Comparison of ENCODE assay signal across 20 cellular contexts in genomic region chr6:45717027-45717426, GRCh38.
DNase-seq lines count a peak whose midpoint lies in the region; ATAC-seq, FAIRE-seq and TF ChIP-seq lines count a peak whose summit lies in the region.
"Had no signal": no experiment of that assay in that cellular context is flagged by ENCODE, and none has a peak within 500 bp of the region (broad histone marks: within the 10 kb centered on the region; RNA-seq: fewer than 3 reads in every experiment).

No MANE protein-coding gene starts in this region.

- H3K36me3 ChIP-seq in HepG2 (replicated peaks in 1 of 2; ENCODE audit: control insufficient read depth in 1 of 2, insufficient read depth in 2 of 2, low read length in 2 of 2) (no peaks in the 10 kb centered on the region), right lobe of liver (no peaks in the 10 kb centered on the region), lower lobe of right lung (no peaks in the 10 kb centered on the region)

- no peak for ATAC-seq in HepG2
- no peak for ATAC-seq in right lobe of liver
- no peak for ATAC-seq in lower lobe of right lung
- ATAC-seq: CD8-positive, alpha-beta T cell had no signal

- no peak for DNase-seq in HepG2 (ENCODE audit: low spot score)
- DNase-seq in right lobe of liver, result no peak
- DNase-seq in HTR-8/SVneo (ENCODE audit: insufficient read length, low spot score), result no peak
- no peak for DNase-seq in activated T-helper 2 cell treated with anti-CD3 and anti-CD28 coated beads, Interferon-gamma antibody, Interleukin-2, Interleukin-4, amounts not matched to agents 10 μg/mL and 5 μg/mL and 100 μg/mL, durations not matched to agents 14 hours and 24 hours and 36 hours (ENCODE audit: low spot score)
- DNase-seq in lower lobe of right lung, result no peak
- no peak for DNase-seq in ecto neural progenitor cell (ENCODE audit: low spot score)
- no peak for DNase-seq in NCI-H146 (lab: John Stamatoyannopoulos, UW)
- DNase-seq: CD8-positive, alpha-beta T cell; COR-L47; DMS153; DMS79 treated with DMSO at 0.1 percent for 48 hours; EL; GM23248; H7 had no signal

- no peak for TF ChIP-seq POLR2A in HepG2 (IDR thresholded peaks at IDR 0.05; ENCODE audit: insufficient read depth in 1 of 2, low read depth in 2 of 2, low read length in 2 of 2)
- TF ChIP-seq POLR2A in right lobe of liver (IDR thresholded peaks at IDR 0.05), result no peak

- peaks cover 65% of the 10 kb centered on the region for H3K4me1 Mint-ChIP-seq in activated T-helper 2 cell treated with anti-CD3 and anti-CD28 coated beads, Interferon-gamma antibody, Interleukin-2, Interleukin-4, amounts not matched to agents 10 μg/mL and 5 μg/mL and 100 μg/mL, durations not matched to agents 14 hours and 24 hours and 36 hours (ENCODE audit: low read depth)

- TF ChIP-seq RAD21 in HepG2 (CRISPR knock-in tag; IDR thresholded peaks at IDR 0.05), result no peak

- POLR2A ChIA-PET in HepG2 (lab: Yijun Ruan, JAX), result no interaction called here

- no peaks in the 10 kb centered on the region for H3K27me3 Mint-ChIP-seq in activated T-helper 2 cell treated with anti-CD3 and anti-CD28 coated beads, Interferon-gamma antibody, Interleukin-2, Interleukin-4, amounts not matched to agents 10 μg/mL and 5 μg/mL and 100 μg/mL, durations not matched to agents 14 hours and 24 hours and 36 hours (ENCODE audit: low read depth)

- peaks cover 0 to 5% of the 10 kb centered on the region in 2 experiments; a peak in 1 of 5 replicates for H3K27me3 ChIP-seq in HepG2 (ENCODE audit: control insufficient read depth in 1 of 2, insufficient read depth in 2 of 2, low read length in 2 of 2)
- no peaks in the 10 kb centered on the region for H3K27me3 ChIP-seq in right lobe of liver
- no peaks in the 10 kb centered on the region for H3K27me3 ChIP-seq in lower lobe of right lung (ENCODE audit: low read depth)

- H3K9me3 ChIP-seq in HepG2 (ENCODE audit: low read length) (no peaks in the 10 kb centered on the region), right lobe of liver (no peaks in the 10 kb centered on the region), lower lobe of right lung (no peaks in the 10 kb centered on the region)

- H3K27ac Mint-ChIP-seq in activated T-helper 2 cell treated with anti-CD3 and anti-CD28 coated beads, Interferon-gamma antibody, Interleukin-2, Interleukin-4, amounts not matched to agents 10 μg/mL and 5 μg/mL and 100 μg/mL, durations not matched to agents 14 hours and 24 hours and 36 hours, result peak overlapping the region; percentile 67
- H3K27ac Mint-ChIP-seq: B cell; CD14-positive monocyte; CD8-positive, alpha-beta T cell had no signal

- H3K27ac ChIP-seq in HepG2 (ENCODE audit: extremely low read length, insufficient read depth, low read length), result no peak overlapping the region
- H3K27ac ChIP-seq in right lobe of liver, result no peak overlapping the region
- H3K27ac ChIP-seq in lower lobe of right lung, result no peak overlapping the region
- H3K27ac ChIP-seq: GM23248 had no signal

- H3K4me1 ChIP-seq in HepG2 (ENCODE audit: insufficient read depth, low read length) (no peaks in the 10 kb centered on the region), right lobe of liver (no peaks in the 10 kb centered on the region), lower lobe of right lung (peaks cover 9% of the 10 kb centered on the region)

- TF ChIP-seq CTCF in HepG2 (CRISPR knock-in tag; IDR thresholded peaks at IDR 0.05), result no peak
- TF ChIP-seq CTCF in right lobe of liver (IDR thresholded peaks at IDR 0.05), result no peak
- no peak for TF ChIP-seq CTCF in lower lobe of right lung (IDR thresholded peaks at IDR 0.05)

- no peak overlapping the region for H3K9ac ChIP-seq in HepG2 (ENCODE audit: insufficient read depth, low read depth, low read length)
- H3K9ac ChIP-seq: GM23248 had no signal

- intact Hi-C loops in HepG2 (cut with micrococcal nuclease; ENCODE audit: unreplicated experiment) (loop anchor here (5.0 kb wide), 1 partner anchor 940 kb away; no protein-coding TSS in a partner anchor), right lobe of liver (cut with DNase I) (loop anchor here in 1 of 2 donors (10.0 kb wide), 1 partner anchor 1062 kb away; no protein-coding TSS in a partner anchor), lower lobe of right lung (cut with DNase I) (loop anchor here (10.0 kb wide), 1 partner anchor 292 kb away; no protein-coding TSS in a partner anchor)
- intact Hi-C loops in activated T-helper 2 cell treated with anti-CD3 and anti-CD28 coated beads, Interferon-gamma antibody, Interleukin-2, Interleukin-4, amounts not matched to agents 10 μg/mL and 5 μg/mL and 100 μg/mL, durations not matched to agents 14 hours and 24 hours and 36 hours (cut with micrococcal nuclease), result loop anchor here (10.0 kb wide), 3 partner anchors 512 to 1242 kb away; no protein-coding TSS in a partner anchor

- no peaks in the 10 kb centered on the region for H3K79me2 ChIP-seq in HepG2 (ENCODE audit: insufficient read depth, low read length)

- no peak for TF ChIP-seq EP300 in HepG2 (IDR thresholded peaks at IDR 0.05; ENCODE audit: low read depth in 2 of 2, low read length in 2 of 2)
- TF ChIP-seq EP300 in HepG2 (CRISPR knock-in tag; IDR thresholded peaks at IDR 0.05; ENCODE audit: borderline replicate concordance), result no peak

- no peaks in the 10 kb centered on the region for H4K20me1 ChIP-seq in HepG2 (ENCODE audit: insufficient read depth, low read length)

- no peaks in the 10 kb centered on the region for H3K9me3 Mint-ChIP-seq in activated T-helper 2 cell treated with anti-CD3 and anti-CD28 coated beads, Interferon-gamma antibody, Interleukin-2, Interleukin-4, amounts not matched to agents 10 μg/mL and 5 μg/mL and 100 μg/mL, durations not matched to agents 14 hours and 24 hours and 36 hours
- H3K9me3 Mint-ChIP-seq: CD14-positive monocyte; CD8-positive, alpha-beta T cell had no signal

- in situ Hi-C loops in HepG2 (cut with HindIII; ENCODE audit: extremely low pct_ligation_motif_present, low pct_unique_long_range_greater_than_20kb), result loop anchor here (5.0 to 10.0 kb wide), 2 partner anchors 1060 to 1242 kb away; no protein-coding TSS in a partner anchor

- BruUV-seq in HepG2 (replicated peaks; lab: Mats Ljungman, UMichigan), result no TSS peak

- no peaks in the 10 kb centered on the region for H3K36me3 Mint-ChIP-seq in activated T-helper 2 cell treated with anti-CD3 and anti-CD28 coated beads, Interferon-gamma antibody, Interleukin-2, Interleukin-4, amounts not matched to agents 10 μg/mL and 5 μg/mL and 100 μg/mL, durations not matched to agents 14 hours and 24 hours and 36 hours (ENCODE audit: low read depth)
- H3K36me3 Mint-ChIP-seq: CD14-positive monocyte; CD8-positive, alpha-beta T cell had no signal

- no peak overlapping the region for H2AFZ ChIP-seq in HepG2 (ENCODE audit: low read length)
- H2AFZ ChIP-seq: GM23248 had no signal

- FAIRE-seq in HepG2 (lab: Jason Lieb, UNC) (no peak), HTR-8/SVneo (lab: Jason Lieb, UNC) (peak; percentile 13)
- FAIRE-seq: A204.1, D721Med, G401.6, GM12891 had no signal

- 54% methylated on average over 2 of the region's 4 CpGs for WGBS in HepG2 (ENCODE audit: low lambda C conversion rate)
- WGBS in right lobe of liver (ENCODE audit: insufficient coverage, low coverage, low lambda C conversion rate, missing lambda C conversion rate), result no CpG with 5 or more reads among the region's 4 CpGs

- H3K4me2 ChIP-seq in HepG2 (ENCODE audit: low read depth, low read length), result no peak overlapping the region

- no peak overlapping the region for H3K4me3 Mint-ChIP-seq in activated T-helper 2 cell treated with anti-CD3 and anti-CD28 coated beads, Interferon-gamma antibody, Interleukin-2, Interleukin-4, amounts not matched to agents 10 μg/mL and 5 μg/mL and 100 μg/mL, durations not matched to agents 14 hours and 24 hours and 36 hours (ENCODE audit: low read depth)
- H3K4me3 Mint-ChIP-seq: B cell; CD14-positive monocyte; CD8-positive, alpha-beta T cell had no signal

- H3K4me3 ChIP-seq in HepG2 (replicated peaks in 1 of 3; ENCODE audit: insufficient read depth in 1 of 3, low read depth in 2 of 3, low read length in 3 of 3), result no peak overlapping the region
- H3K4me3 ChIP-seq in right lobe of liver, result no peak overlapping the region
- no peak overlapping the region for H3K4me3 ChIP-seq in lower lobe of right lung
- H3K4me3 ChIP-seq: GM23248 had no signal

- CTCF ChIA-PET in HepG2 (lab: Yijun Ruan, JAX; ENCODE audit: low intra/inter-chr PET ratio, low total read pairs), result no interaction called here

TF ChIP-seq in HepG2, 621 proteins besides CTCF, POLR2A, EP300 and RAD21 (continues in another document):
- TF ChIP-seq BCL6 (CRISPR knock-in tag; IDR thresholded peaks at IDR 0.05) (no peak), ZNF180 (CRISPR knock-in tag; IDR thresholded peaks at IDR 0.05; ENCODE audit: borderline replicate concordance, low read depth) (no peak), FOXM1 (CRISPR knock-in tag; IDR thresholded peaks at IDR 0.05) (no peak), ZFAT (CRISPR knock-in tag; conservative IDR thresholded peaks at IDR 0.05) (no peak), MLLT10 (CRISPR knock-in tag; IDR thresholded peaks at IDR 0.05) (no peak), YEATS4 (CRISPR knock-in tag; IDR thresholded peaks at IDR 0.05; ENCODE audit: borderline replicate concordance) (no peak), CREB1 (IDR thresholded peaks at IDR 0.05) (peak; percentile 58), CREB1 (CRISPR knock-in tag; IDR thresholded peaks at IDR 0.05) (no peak), KMT2A (CRISPR knock-in tag; IDR thresholded peaks at IDR 0.05) (no peak), PAF1 (CRISPR knock-in tag; IDR thresholded peaks at IDR 0.05) (no peak), ZNF788 (CRISPR knock-in tag; IDR thresholded peaks at IDR 0.05; ENCODE audit: borderline replicate concordance) (no peak)
